7 cellular contexts compared by ENCODE assay signal in the genomic region with DNA sequence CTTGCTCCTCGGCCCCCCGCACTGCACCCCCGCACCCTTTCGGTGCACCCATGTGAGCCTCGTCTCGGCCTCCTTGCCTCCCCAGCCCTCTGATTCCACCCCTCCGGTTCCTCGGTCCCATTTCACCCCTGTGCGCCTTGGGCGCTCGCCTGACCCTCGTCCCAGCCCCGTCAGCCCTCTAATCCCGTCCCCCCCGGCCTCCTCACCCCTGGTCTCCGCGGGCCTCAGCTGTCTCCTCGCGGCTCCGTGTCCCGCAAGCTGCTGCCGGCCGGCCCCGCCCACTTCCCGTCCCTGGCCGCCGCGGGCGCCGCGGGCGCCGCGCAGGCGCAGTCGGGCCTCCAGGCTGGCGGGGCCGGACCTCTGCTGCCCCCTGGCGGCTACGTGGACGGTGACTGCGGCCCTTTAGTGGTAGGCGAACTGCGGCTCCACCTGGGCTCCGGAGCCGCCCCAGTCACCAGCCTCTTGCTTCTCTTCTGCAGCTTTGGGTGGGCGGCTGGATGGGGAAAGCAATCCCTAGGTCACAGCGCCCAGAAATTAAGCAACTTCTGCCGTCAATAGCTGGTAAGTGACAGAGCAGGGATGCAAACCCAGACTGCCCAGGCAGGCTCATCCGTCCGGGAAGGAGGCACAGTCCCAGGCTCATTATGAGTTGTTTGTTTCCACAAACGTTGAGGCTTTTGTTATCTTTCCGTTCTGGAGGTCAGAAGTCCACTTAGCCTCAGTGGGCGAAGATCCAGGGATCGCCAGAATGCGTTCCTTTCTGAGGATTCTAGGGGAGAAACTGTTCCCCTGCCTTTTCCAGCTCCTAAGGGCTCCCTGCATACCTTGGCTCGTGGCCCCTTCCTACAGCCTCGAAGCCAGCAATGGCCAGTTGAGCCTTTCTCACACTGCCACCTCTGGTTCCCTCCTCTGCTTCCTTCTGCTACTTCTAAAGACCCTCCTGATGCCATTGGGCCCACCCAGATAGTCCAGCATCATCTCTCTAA. TPM values are rescaled to one million over a fixed set of nuclear protein-coding genes. Genes with fewer than 3 reads are reported as not detected.
A peak's percentile ranks its signal among the peaks of the same experiment; 100 is the strongest.
DNase-seq lines count a peak whose midpoint lies in the region; ATAC-seq and TF ChIP-seq lines count a peak whose summit lies in the region.

A gene with protein sequence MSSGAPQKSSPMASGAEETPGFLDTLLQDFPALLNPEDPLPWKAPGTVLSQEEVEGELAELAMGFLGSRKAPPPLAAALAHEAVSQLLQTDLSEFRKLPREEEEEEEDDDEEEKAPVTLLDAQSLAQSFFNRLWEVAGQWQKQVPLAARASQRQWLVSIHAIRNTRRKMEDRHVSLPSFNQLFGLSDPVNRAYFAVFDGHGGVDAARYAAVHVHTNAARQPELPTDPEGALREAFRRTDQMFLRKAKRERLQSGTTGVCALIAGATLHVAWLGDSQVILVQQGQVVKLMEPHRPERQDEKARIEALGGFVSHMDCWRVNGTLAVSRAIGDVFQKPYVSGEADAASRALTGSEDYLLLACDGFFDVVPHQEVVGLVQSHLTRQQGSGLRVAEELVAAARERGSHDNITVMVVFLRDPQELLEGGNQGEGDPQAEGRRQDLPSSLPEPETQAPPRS (minus strand): TSS at position 263 of the 986 bp plus-strand sequence. CDS start 6,800 bp downstream, outside the sequence.

- no peaks in the 10 kb centered on the region for H3K9me3 ChIP-seq in colonic mucosa

- no peaks in the 10 kb centered on the region for H3K36me3 ChIP-seq in colonic mucosa

- intact Hi-C loops in colonic mucosa (cut with DNase I) (loop anchor here (5.0 kb wide), 1 partner anchor 241 kb away; no protein-coding TSS in a partner anchor), left colon (cut with DNase I, micrococcal nuclease) (no loop called here)

- DNase-seq in NCI-H446 treated with DMSO at 0.1 percent for 48 hours (lab: John Stamatoyannopoulos, UW) (peak; percentile 60), colonic mucosa (peak; percentile 84), left colon (peak; percentile 77 to 92)
- peak; percentile 92 for DNase-seq in activated CD4-positive, alpha-beta T cell treated with anti-CD3 and anti-CD28 coated beads for 48 hours
- DNase-seq in stimulated activated CD4-positive, alpha-beta T cell treated with anti-CD3 and anti-CD28 coated beads, Interleukin-1b, Interleukin-23, amount 100 ng/mL, for 24 hours (ENCODE audit: low read depth in 4 of 4, low spot score in 1 of 4), result peak; percentile 75 to 87 (median 84)

- peak; percentile 55 for TF ChIP-seq POLR2A in GM15510 (IDR thresholded peaks at IDR 0.05; ENCODE audit: borderline replicate concordance, extremely low read depth, insufficient read length)

- TF ChIP-seq CTCF in colonic mucosa (IDR thresholded peaks at IDR 0.05), result peak; percentile 77

- H3K27me3 ChIP-seq in colonic mucosa, result no peaks in the 10 kb centered on the region

- peaks cover 7% of the 10 kb centered on the region for H3K4me1 ChIP-seq in colonic mucosa

- peak within 1 kb of the TSS; percentile 61 for H3K4me3 ChIP-seq in colonic mucosa

- ATAC-seq in HG02973 (IDR thresholded peaks at IDR 0.05; ENCODE audit: unreplicated experiment) (peak; percentile 58), left colon (peak; percentile 89)

- H3K27ac ChIP-seq in colonic mucosa, result no peak within 1 kb of the TSS

- peak within 1 kb of the TSS; percentile 71 to 76 for H3K9ac ChIP-seq in colonic mucosa (ENCODE audit: low read depth in 2 of 2, low read length in 2 of 2)

RNA-seq across cellular contexts. Expression of the gene that starts here (rescaled TPM):
- total RNA-seq in colonic mucosa, result 10 to 100 TPM in 1 of 2 donors, 1 to 10 TPM in 1; 9.5 to 15.3 TPM
- total RNA-seq in left colon, result 10 to 100 TPM; 12.1 to 13.0 TPM
